8 cellular contexts compared by ENCODE assay signal in the genomic region with DNA sequence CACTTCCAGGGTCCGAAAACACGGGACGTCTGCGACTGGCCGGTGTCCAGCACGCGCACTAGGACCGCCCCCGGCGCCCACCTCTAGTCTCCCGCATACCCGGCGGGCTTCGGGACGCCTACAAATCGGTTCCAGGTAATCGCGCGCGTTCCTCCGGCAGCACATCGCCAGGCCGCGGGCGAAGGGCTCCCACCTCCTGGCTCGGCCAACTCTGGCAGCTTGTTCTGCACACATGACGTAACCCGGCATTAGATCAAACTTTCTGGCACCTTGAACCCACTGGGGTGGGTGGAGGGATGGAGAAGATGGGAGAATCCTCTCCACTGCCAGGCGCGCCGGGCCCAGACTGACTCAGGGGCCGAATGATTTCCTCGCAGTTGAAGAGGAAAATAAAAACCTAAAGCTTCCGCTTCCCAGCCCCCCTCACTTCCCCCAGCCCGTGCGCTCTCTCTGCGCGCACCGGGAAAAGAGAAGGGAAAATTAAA. TPM values are rescaled to one million over a fixed set of nuclear protein-coding genes. Genes with fewer than 3 reads are reported as not detected.
DNase-seq lines count a peak whose midpoint lies in the region; ATAC-seq and FAIRE-seq lines count a peak whose summit lies in the region.

No MANE protein-coding gene starts in this region.

- no peak overlapping the region for H3K27ac ChIP-seq in naive thymus-derived CD4-positive, alpha-beta T cell (ENCODE audit: low read depth, low read length)

- H3K9me3 ChIP-seq in naive thymus-derived CD4-positive, alpha-beta T cell (ENCODE audit: control insufficient read depth in 2 of 3, low read length in 3 of 3): no peaks in the 10 kb centered on the region

- DNase-seq in ACHN (peak; percentile 52), GM19239 (ENCODE audit: insufficient read length, low spot score) (peak; percentile 1), fibroblast of gingiva (ENCODE audit: low read depth) (peak; percentile 45), HTR-8/SVneo (ENCODE audit: insufficient read length, low spot score) (no peak), COLO829 (ENCODE audit: low spot score) (no peak)
- no peak for DNase-seq in T-helper 2 cell treated with Interferon-gamma antibody and Interleukin-4, amounts not matched to agents 5 μg/mL and 100 μg/mL, for 36 hours (ENCODE audit: low spot score)
- no peak for DNase-seq in naive thymus-derived CD4-positive, alpha-beta T cell

- no peak overlapping the region for H3K27ac Mint-ChIP-seq in T-helper 2 cell treated with Interferon-gamma antibody and Interleukin-4, amounts not matched to agents 5 μg/mL and 100 μg/mL, for 36 hours
- H3K27ac Mint-ChIP-seq in naive thymus-derived CD4-positive, alpha-beta T cell: peak overlapping the region in 1 of 9 donors; percentile 52

- H3K36me3 Mint-ChIP-seq in T-helper 2 cell treated with Interferon-gamma antibody and Interleukin-4, amounts not matched to agents 5 μg/mL and 100 μg/mL, for 36 hours (ENCODE audit: low read depth): no peaks in the 10 kb centered on the region
- H3K36me3 Mint-ChIP-seq in naive thymus-derived CD4-positive, alpha-beta T cell: no peaks in the 10 kb centered on the region

- in situ Hi-C loops in ACHN (cut with HindIII; ENCODE audit: low pct_ligation_motif_present, low pct_unique_long_range_greater_than_20kb, low sequenced_read_pairs): no loop called here

- intact Hi-C loops in naive thymus-derived CD4-positive, alpha-beta T cell (cut with micrococcal nuclease): loop anchor here in 1 of 2 donors (5.0 kb wide), 1 partner anchor 678 kb away; no protein-coding TSS in a partner anchor

- H3K4me3 Mint-ChIP-seq in T-helper 2 cell treated with Interferon-gamma antibody and Interleukin-4, amounts not matched to agents 5 μg/mL and 100 μg/mL, for 36 hours: peak overlapping the region; percentile 69
- H3K4me3 Mint-ChIP-seq in naive thymus-derived CD4-positive, alpha-beta T cell: peak overlapping the region in 8 of 10 donors; percentile 43 to 79 (median 58)

- peaks cover 74% of the 10 kb centered on the region for H3K27me3 Mint-ChIP-seq in T-helper 2 cell treated with Interferon-gamma antibody and Interleukin-4, amounts not matched to agents 5 μg/mL and 100 μg/mL, for 36 hours (ENCODE audit: low read depth)
- H3K27me3 Mint-ChIP-seq in naive thymus-derived CD4-positive, alpha-beta T cell: peaks cover 56 to 81% (median 68%) of the 10 kb centered on the region in 5 donors

- ATAC-seq in naive thymus-derived CD4-positive, alpha-beta T cell: no peak
- ATAC-seq in GM21723 (IDR thresholded peaks at IDR 0.05; ENCODE audit: unreplicated experiment): no peak

- POLR2A ChIA-PET in naive thymus-derived CD4-positive, alpha-beta T cell (lab: Charles Lee): no interaction called here

- H3K27me3 ChIP-seq in naive thymus-derived CD4-positive, alpha-beta T cell (ENCODE audit: control insufficient read depth in 2 of 2, insufficient read depth in 2 of 2, low read length in 2 of 2): peaks cover 0 to 14% of the 10 kb centered on the region in 2 donors

- no peak overlapping the region for H3K4me3 ChIP-seq in naive thymus-derived CD4-positive, alpha-beta T cell (ENCODE audit: low read length)

- H3K9me3 Mint-ChIP-seq in T-helper 2 cell treated with Interferon-gamma antibody and Interleukin-4, amounts not matched to agents 5 μg/mL and 100 μg/mL, for 36 hours: no peaks in the 10 kb centered on the region
- H3K9me3 Mint-ChIP-seq in naive thymus-derived CD4-positive, alpha-beta T cell: peaks cover 0 to 2% (median 0%) of the 10 kb centered on the region in 11 donors

- no peak for FAIRE-seq in GM19239 (lab: Jason Lieb, UNC)
- FAIRE-seq in HTR-8/SVneo (lab: Jason Lieb, UNC): no peak

- peaks cover 31% of the 10 kb centered on the region for H3K4me1 Mint-ChIP-seq in T-helper 2 cell treated with Interferon-gamma antibody and Interleukin-4, amounts not matched to agents 5 μg/mL and 100 μg/mL, for 36 hours (ENCODE audit: low read depth)
- peaks cover 14 to 36% (median 30%) of the 10 kb centered on the region in 7 donors for H3K4me1 Mint-ChIP-seq in naive thymus-derived CD4-positive, alpha-beta T cell

- H3K4me1 ChIP-seq in naive thymus-derived CD4-positive, alpha-beta T cell (ENCODE audit: control insufficient read depth in 2 of 2, insufficient read depth in 2 of 2, low read length in 2 of 2): peaks cover 11 to 19% of the 10 kb centered on the region in 2 donors

- CTCF ChIA-PET in naive thymus-derived CD4-positive, alpha-beta T cell (lab: Charles Lee): no interaction called here

- no peaks in the 10 kb centered on the region for H3K36me3 ChIP-seq in naive thymus-derived CD4-positive, alpha-beta T cell (ENCODE audit: control insufficient read depth in 2 of 3, insufficient read depth in 3 of 3, low read length in 3 of 3)

RNA-seq across cellular contexts. Expression of a gene that starts 1.2 kb away (rescaled TPM):
- under 1 TPM in 1 of 5 experiments, not detected in 4; 0.54 TPM for total RNA-seq in naive thymus-derived CD4-positive, alpha-beta T cell
- polyA plus RNA-seq in naive thymus-derived CD4-positive, alpha-beta T cell: not detected

Comparison
In these comparisons a context has a peak if more than half of its experiments do, and no peak if none do; other contexts are left out.
1. DNase-seq: peak in ACHN (single experiment), GM19239 (single experiment) and fibroblast of gingiva (single experiment); none in T-helper 2 cell treated with Interferon-gamma antibody and Interleukin-4, amounts not matched to agents 5 μg/mL and 100 μg/mL, for 36 hours (single experiment), naive thymus-derived CD4-positive, alpha-beta T cell (0 of 9), HTR-8/SVneo (single experiment) and COLO829 (single experiment).